ENCODE assay signal across 14 cellular contexts in the genomic region with DNA sequence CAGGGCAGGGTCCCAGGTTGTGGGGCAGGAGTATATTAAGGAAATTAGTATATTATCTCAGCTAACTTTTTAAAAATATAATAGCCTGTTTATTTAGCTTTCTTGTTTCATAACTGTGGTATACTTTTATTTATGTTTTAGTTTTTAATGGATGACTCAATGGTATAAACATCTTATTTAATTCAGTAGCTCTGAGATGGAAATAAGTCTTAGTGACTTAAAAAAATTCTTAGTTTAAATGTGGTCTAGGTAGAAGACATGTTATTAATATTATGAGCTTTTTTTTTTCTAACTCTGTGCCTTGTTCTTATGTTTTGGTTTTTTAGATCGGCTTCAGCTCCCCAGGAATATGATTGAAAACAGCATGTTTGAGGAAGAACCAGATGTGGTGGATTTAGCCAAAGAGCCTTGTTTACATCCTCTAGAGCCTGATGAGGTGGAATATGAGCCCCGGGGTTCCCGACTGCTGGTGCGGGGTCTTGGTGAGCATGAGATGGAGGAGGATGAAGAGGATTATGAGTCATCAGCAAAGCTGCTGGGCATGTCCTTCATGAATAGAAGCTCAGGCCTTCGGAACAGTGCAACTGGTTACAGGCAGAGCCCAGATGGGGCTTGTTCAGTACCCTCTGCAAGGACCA. TPM values are rescaled to one million over a fixed set of nuclear protein-coding genes. Genes with fewer than 3 reads are reported as not detected.
DNase-seq lines count a peak whose midpoint lies in the region; ATAC-seq, FAIRE-seq and TF ChIP-seq lines count a peak whose summit lies in the region.
"Had no signal": no experiment of that assay in that cellular context is flagged by ENCODE, and none has a peak within 500 bp of the region (broad histone marks: within the 10 kb centered on the region; RNA-seq: fewer than 3 reads in every experiment).

No MANE protein-coding gene starts in this region.

- TF ChIP-seq CTCF in left ventricle myocardium inferior (IDR thresholded peaks at IDR 0.05; ENCODE audit: borderline replicate concordance) (no peak), heart right ventricle (IDR thresholded peaks at IDR 0.05) (no peak), WERI-Rb-1 (IDR thresholded peaks at IDR 0.05; ENCODE audit: low read depth, low read length) (no peak), fibroblast of mammary gland (conservative IDR thresholded peaks at IDR 0.05; ENCODE audit: control insufficient read depth, insufficient read depth, low read depth, low read length) (no peak)

- FAIRE-seq in urothelium cell line (lab: Jason Lieb, UNC): no peak
- FAIRE-seq: islet of Langerhans had no signal

- H3K27me3 ChIP-seq in left ventricle myocardium inferior (ENCODE audit: low read depth): no peaks in the 10 kb centered on the region
- H3K27me3 ChIP-seq in heart right ventricle: no peaks in the 10 kb centered on the region
- H3K27me3 ChIP-seq in WERI-Rb-1 (ENCODE audit: insufficient read depth, low read depth, severe bottlenecking): no peaks in the 10 kb centered on the region
- H3K27me3 ChIP-seq: colonic mucosa, foreskin keratinocyte, testis had no signal

- 98% methylated on average over 5 of the region's 5 CpGs for WGBS in heart right ventricle, 2 donors

- H3K9me3 ChIP-seq in left ventricle myocardium inferior (replicated peaks): no peaks in the 10 kb centered on the region
- H3K9me3 ChIP-seq in heart right ventricle: no peaks in the 10 kb centered on the region
- H3K9me3 ChIP-seq in WERI-Rb-1 (ENCODE audit: severe bottlenecking): no peaks in the 10 kb centered on the region
- H3K9me3 ChIP-seq: colonic mucosa, testis had no signal

- H3K4me3 ChIP-seq in left ventricle myocardium inferior (no peak overlapping the region), heart right ventricle (no peak overlapping the region), WERI-Rb-1 (ENCODE audit: low read depth, low read length) (no peak overlapping the region), fibroblast of mammary gland (ENCODE audit: control insufficient read depth, low read depth, low read length) (no peak overlapping the region)
- H3K4me3 ChIP-seq: colonic mucosa, SK-N-MC, testis had no signal

- ATAC-seq in heart right ventricle: no peak
- no peak for ATAC-seq in HG03469 (IDR thresholded peaks at IDR 0.05; ENCODE audit: unreplicated experiment)
- ATAC-seq: foreskin keratinocyte had no signal

- H3K4me1 ChIP-seq in left ventricle myocardium inferior (peaks cover 56% of the 10 kb centered on the region), heart right ventricle (peaks cover 0 to 51% (median 31%) of the 10 kb centered on the region in 9 donors)
- H3K4me1 ChIP-seq: colonic mucosa, foreskin keratinocyte, testis had no signal

- intact Hi-C loops in left ventricle myocardium inferior (cut with micrococcal nuclease): no loop called here
- intact Hi-C loops in heart right ventricle (cut with DNase I): loop anchor here in 3 of 10 donors (5.0 kb wide), 1 partner anchor 42 kb away; a partner anchor contains a TSS

- H3K27ac ChIP-seq in left ventricle myocardium inferior (replicated peaks): peak overlapping the region; percentile 18
- no peak overlapping the region for H3K27ac ChIP-seq in heart right ventricle
- no peak overlapping the region for H3K27ac ChIP-seq in WERI-Rb-1
- H3K27ac ChIP-seq: colonic mucosa, foreskin keratinocyte, SK-N-MC, testis had no signal

- H3K36me3 ChIP-seq in left ventricle myocardium inferior (peaks cover 25% of the 10 kb centered on the region), heart right ventricle (peaks cover 0 to 47% (median 12%) of the 10 kb centered on the region in 9 donors), WERI-Rb-1 (peaks cover 16% of the 10 kb centered on the region)
- H3K36me3 ChIP-seq: colonic mucosa had no signal

- DNase-seq in left ventricle myocardium inferior (no peak), heart right ventricle (no peak), WERI-Rb-1 (peak; percentile 26), fibroblast of mammary gland (ENCODE audit: low read depth) (peak; percentile 31), urothelium cell line (ENCODE audit: low spot score) (peak; percentile 13), DMS79 treated with DMSO at 0.1 percent for 48 hours (lab: John Stamatoyannopoulos, UW) (no peak), SK-N-DZ (ENCODE audit: low spot score) (no peak)
- DNase-seq: colonic mucosa, foreskin keratinocyte, NCI-H1105, testis had no signal

RNA-seq across cellular contexts. Expression of a gene that starts 43.1 kb away (rescaled TPM):
- total RNA-seq in left ventricle myocardium inferior (56.8 TPM), heart right ventricle (10 to 100 TPM; 46.7 to 87.4 (median 70.0) TPM)
- polyA plus RNA-seq in heart right ventricle: 1 to 10 TPM; 5.4 to 7.8 TPM
- 5.9 and 7.5 TPM in 2 replicates for polyA plus RNA-seq in SK-N-DZ (2014; cell fraction: cytosol; rRNA removed)
- 5.9 and 8.9 TPM in 2 replicates for polyA plus RNA-seq in SK-N-DZ (2014; cell fraction: nucleus; rRNA removed)

Comparison
In these comparisons a context has a peak if more than half of its experiments do, and no peak if none do; other contexts are left out.
1. DNase-seq: peak in WERI-Rb-1 (single experiment), fibroblast of mammary gland (single experiment) and urothelium cell line (single experiment); none in left ventricle myocardium inferior (single experiment), heart right ventricle (0 of 2), DMS79 treated with DMSO at 0.1 percent for 48 hours (single experiment) and SK-N-DZ (single experiment).